Comparison of ENCODE assay signal across 29 cellular contexts in the genomic region with DNA sequence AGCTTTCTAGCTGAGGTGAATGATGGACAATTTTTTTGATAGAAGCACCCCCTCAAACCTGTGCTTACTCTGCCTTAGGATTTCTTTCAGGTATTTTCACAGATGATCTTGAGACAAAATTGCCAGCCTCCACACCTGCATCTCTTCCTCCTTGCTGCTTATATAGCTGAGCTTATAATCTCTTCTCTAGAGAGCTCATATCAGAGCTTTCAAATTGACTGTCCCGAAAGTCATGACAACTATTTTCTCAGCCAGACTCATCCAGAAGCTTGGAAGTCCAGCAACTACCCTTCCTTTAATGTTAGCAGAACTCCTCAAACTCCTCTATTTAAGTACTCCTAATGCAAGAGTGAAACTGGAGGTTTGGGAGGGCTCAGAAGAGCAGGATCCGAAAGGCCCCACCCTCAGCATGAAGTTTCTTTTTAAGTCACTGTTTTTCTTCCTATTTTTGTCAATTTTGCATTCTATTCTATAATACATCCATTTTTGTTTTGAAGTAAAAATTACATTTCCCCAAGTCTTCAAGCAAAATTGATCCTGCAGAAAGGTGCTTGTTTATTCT. TPM values are rescaled to one million over a fixed set of nuclear protein-coding genes. Genes with fewer than 3 reads are reported as not detected.
DNase-seq lines count a peak whose midpoint lies in the region; ATAC-seq and TF ChIP-seq lines count a peak whose summit lies in the region.
"Had no signal": no experiment of that assay in that cellular context is flagged by ENCODE, and none has a peak within 500 bp of the region (broad histone marks: within the 10 kb centered on the region; RNA-seq: fewer than 3 reads in every experiment).

No MANE protein-coding gene starts in this region.

- no peaks in the 10 kb centered on the region for H3K9me3 ChIP-seq in osteoblast (ENCODE audit: low read depth, low read length)
- H3K9me3 ChIP-seq: BLaER1, Peyer's patch, right atrium auricular region had no signal

- DNase-seq in osteoblast (ENCODE audit: insufficient read length, low spot score, missing footprints): peak; percentile 38
- DNase-seq in GM20000 (ENCODE audit: low spot score): no peak
- DNase-seq in retina: no peak
- no peak for DNase-seq in activated CD4-positive, alpha-beta T cell treated with anti-CD3 and anti-CD28 coated beads for 4 hours
- DNase-seq: activated CD4-positive, alpha-beta T cell treated with anti-CD3 and anti-CD28 coated beads for 36 hours; activated CD8-positive, alpha-beta T cell treated with anti-CD3 and anti-CD28 coated beads, Interleukin-2, amount 10 ng/mL, durations not matched to agents 7 days and 5 days; amniotic stem cell; DMS 273 treated with DMSO at 0.1 percent for 48 hours; erythroblast; left colon; mammary epithelial cell; NCI-H1436 treated with DMSO at 0.1 percent for 48 hours; NCI-H2081 treated with DMSO at 0.1 percent for 48 hours; NCI-H2227 treated with DMSO at 0.1 percent for 48 hours; NCI-H69; Peyer's patch; SHP77 treated with DMSO at 0.1 percent for 48 hours; stimulated activated naive CD4-positive, alpha-beta T cell treated with Interleukin-2 at 50 U/mL for 16 hours had no signal

- no peaks in the 10 kb centered on the region for H3K4me1 ChIP-seq in osteoblast (ENCODE audit: insufficient read depth, low read length)
- H3K4me1 ChIP-seq: BLaER1, parathyroid adenoma, Peyer's patch, right atrium auricular region had no signal

- no peak overlapping the region for H2AFZ ChIP-seq in osteoblast (ENCODE audit: low read length)
- H2AFZ ChIP-seq: parathyroid adenoma had no signal

- TF ChIP-seq CTCF in osteoblast (IDR thresholded peaks at IDR 0.05; ENCODE audit: extremely low read depth, low read depth, low read length): no peak
- no peak for TF ChIP-seq CTCF in GM20000 (IDR thresholded peaks at IDR 0.05; ENCODE audit: extremely low read depth, missing control alignments)

- H4K20me1 ChIP-seq in osteoblast (ENCODE audit: insufficient read depth, low read length): no peaks in the 10 kb centered on the region
- H4K20me1 ChIP-seq: BLaER1 had no signal

- no peaks in the 10 kb centered on the region for H3K36me3 ChIP-seq in osteoblast (ENCODE audit: insufficient read depth, low read length)
- H3K36me3 ChIP-seq: BLaER1, Peyer's patch, right atrium auricular region had no signal

- ATAC-seq in GM19035 (IDR thresholded peaks at IDR 0.05; ENCODE audit: unreplicated experiment) (peak; percentile 61), HG02588 (IDR thresholded peaks at IDR 0.05; ENCODE audit: unreplicated experiment) (peak; percentile 44), HG03103 (IDR thresholded peaks at IDR 0.05; ENCODE audit: low read depth, unreplicated experiment) (peak; percentile 45), GM21526 (IDR thresholded peaks at IDR 0.05; ENCODE audit: low FRiP score, unreplicated experiment) (no peak)
- ATAC-seq: activated CD4-positive, alpha-beta T cell treated with anti-CD3 and anti-CD28 coated beads for 36 hours; activated CD8-positive, alpha-beta T cell treated with anti-CD3 and anti-CD28 coated beads, Interleukin-2, amount 10 ng/mL, durations not matched to agents 7 days and 5 days; left colon had no signal

- H3K4me2 ChIP-seq in osteoblast (ENCODE audit: insufficient read depth, low read length): no peak overlapping the region
- H3K4me2 ChIP-seq: BLaER1, smooth muscle cell had no signal

- H3K27me3 ChIP-seq in osteoblast (ENCODE audit: insufficient read depth, low read length): peaks cover 6% of the 10 kb centered on the region
- H3K27me3 ChIP-seq: BLaER1, Peyer's patch, right atrium auricular region had no signal

- H3K4me3 ChIP-seq in osteoblast (ENCODE audit: insufficient read depth, low read length): no peak overlapping the region
- H3K4me3 ChIP-seq: BLaER1, Peyer's patch, right atrium auricular region, smooth muscle cell had no signal

- H3K79me2 ChIP-seq in osteoblast (ENCODE audit: insufficient read depth, low read length): no peaks in the 10 kb centered on the region
- H3K79me2 ChIP-seq: parathyroid adenoma had no signal

- H3K27ac ChIP-seq in osteoblast (ENCODE audit: low read depth, low read length): no peak overlapping the region
- H3K27ac ChIP-seq: BLaER1, parathyroid adenoma, Peyer's patch, right atrium auricular region had no signal

RNA-seq across cellular contexts. Expression of gene CGA, which starts 12.7 kb away (rescaled TPM):
- total RNA-seq in osteoblast: not detected in 2 replicates
- total RNA-seq: activated CD4-positive, alpha-beta T cell treated with anti-CD3 and anti-CD28 coated beads for 36 hours; activated CD8-positive, alpha-beta T cell treated with anti-CD3 and anti-CD28 coated beads, Interleukin-2, amount 10 ng/mL, durations not matched to agents 7 days and 5 days; left colon; mammary epithelial cell; neural crest cell; Peyer's patch; temporal lobe; ureter had no signal
